In genomic region chr20:59123011-59123676, GRCh38 we compare ENCODE assay signal across 10 cellular contexts. TPM values are rescaled to one million over a fixed set of nuclear protein-coding genes. Genes with fewer than 3 reads are reported as not detected.
DNase-seq lines count a peak whose midpoint lies in the region; ATAC-seq and TF ChIP-seq lines count a peak whose summit lies in the region.
"Had no signal": no experiment of that assay in that cellular context is flagged by ENCODE, and none has a peak within 500 bp of the region (broad histone marks: within the 10 kb centered on the region; RNA-seq: fewer than 3 reads in every experiment).

No MANE protein-coding gene starts in this region.

- DNase-seq in T-helper 22 cell (ENCODE audit: low read depth) (peak; percentile 32), neural progenitor cell (ENCODE audit: low spot score) (no peak), SJCRH30 (no peak), nucleus accumbens (lab: John Stamatoyannopoulos, UW) (no peak), NCI-H2227 treated with DMSO at 0.1 percent for 48 hours (lab: John Stamatoyannopoulos, UW) (no peak)
- peak; percentile 27 for DNase-seq in activated gamma-delta T cell treated with anti-CD3 and anti-CD28 coated beads, Interleukin-2, amount 50 U/mL, for 16 hours (ENCODE audit: low read depth)
- DNase-seq: KBM-7, NCI-H2171 had no signal

- no peak for ATAC-seq in GM19328 (IDR thresholded peaks at IDR 0.05; ENCODE audit: unreplicated experiment)

- peaks cover 0 to 53% (median 0%) of the 10 kb centered on the region in 11 experiments; a peak in 4 of 22 replicates for H3K27me3 ChIP-seq in BLaER1 treated with 17β-estradiol and CSF1 and Interleukin-3, amounts not matched to agents 10 nM and 100 nM
- H3K27me3 ChIP-seq in neural progenitor cell, result no peaks in the 10 kb centered on the region
- no peaks in the 10 kb centered on the region; the same call in 1 of the 2 replicates for H3K27me3 ChIP-seq in SJCRH30

- peak overlapping the region; percentile 65 to 97 (median 89) for H3K4me2 ChIP-seq in BLaER1 treated with 17β-estradiol and CSF1 and Interleukin-3, amounts not matched to agents 10 nM and 100 nM
- no peak overlapping the region for H3K4me2 ChIP-seq in neural progenitor cell

- H3K4me1 Mint-ChIP-seq in neural progenitor cell, result peaks cover 65% of the 10 kb centered on the region

- no peak overlapping the region for H2AFZ ChIP-seq in neural progenitor cell (replicated peaks)

- H3K27me3 Mint-ChIP-seq in neural progenitor cell (ENCODE audit: insufficient read depth, low read depth), result peaks cover 9% of the 10 kb centered on the region

- peaks cover 32% of the 10 kb centered on the region for H3K9me3 Mint-ChIP-seq in neural progenitor cell

- H3K36me3 ChIP-seq in BLaER1 treated with 17β-estradiol and CSF1 and Interleukin-3, amounts not matched to agents 10 nM and 100 nM, result no peaks in the 10 kb centered on the region
- H3K36me3 ChIP-seq in neural progenitor cell (no peaks in the 10 kb centered on the region), SJCRH30 (no peaks in the 10 kb centered on the region)

- peak overlapping the region in 9 of 11 experiments; percentile 31 to 87 (median 74); a peak in 18 of 22 replicates for H3K9ac ChIP-seq in BLaER1 treated with 17β-estradiol and CSF1 and Interleukin-3, amounts not matched to agents 10 nM and 100 nM
- no peak overlapping the region for H3K9ac ChIP-seq in neural progenitor cell

- H3K4me3 Mint-ChIP-seq in neural progenitor cell, result peak overlapping the region; percentile 44

- H3K4me1 ChIP-seq in BLaER1 treated with 17β-estradiol and CSF1 and Interleukin-3, amounts not matched to agents 10 nM and 100 nM, result peaks cover 57 to 100% (median 100%) of the 10 kb centered on the region in 10 experiments
- peaks cover 18% of the 10 kb centered on the region for H3K4me1 ChIP-seq in neural progenitor cell
- H3K4me1 ChIP-seq in SJCRH30, result no peaks in the 10 kb centered on the region; the same call in 1 of the 2 replicates

- H3K79me2 ChIP-seq in neural progenitor cell (ENCODE audit: low read depth), result no peaks in the 10 kb centered on the region

- peak overlapping the region; percentile 83 for H3K27ac Mint-ChIP-seq in neural progenitor cell

- TF ChIP-seq CTCF in neural progenitor cell (IDR thresholded peaks at IDR 0.05), result no peak

- H3K36me3 Mint-ChIP-seq in neural progenitor cell, result peaks cover 9% of the 10 kb centered on the region

- peaks cover 16% of the 10 kb centered on the region for H3F3A ChIP-seq in neural progenitor cell (ENCODE audit: low read depth)

- H3K9me3 ChIP-seq in BLaER1 treated with 17β-estradiol and CSF1 and Interleukin-3, amounts not matched to agents 10 nM and 100 nM (replicated peaks in 1 of 11), result peaks cover 0 to 7% (median 4%) of the 10 kb centered on the region in 11 experiments; a peak in 10 of 22 replicates
- H3K9me3 ChIP-seq in neural progenitor cell (ENCODE audit: low read depth) (peaks cover 5% of the 10 kb centered on the region), SJCRH30 (replicated peaks) (peaks cover 9% of the 10 kb centered on the region)

- no peaks in the 10 kb centered on the region for H4K20me1 ChIP-seq in BLaER1 treated with 17β-estradiol and CSF1 and Interleukin-3, amounts not matched to agents 10 nM and 100 nM
- H4K20me1 ChIP-seq in neural progenitor cell (ENCODE audit: low read depth), result no peaks in the 10 kb centered on the region

- H3K27ac ChIP-seq in BLaER1 treated with 17β-estradiol and CSF1 and Interleukin-3, amounts not matched to agents 10 nM and 100 nM, result peak overlapping the region in 10 of 11 experiments; percentile 24 to 96 (median 86); a peak in 19 of 22 replicates
- H3K27ac ChIP-seq in neural progenitor cell (no peak overlapping the region), SJCRH30 (no peak overlapping the region)

- H3K4me3 ChIP-seq in BLaER1 treated with 17β-estradiol and CSF1 and Interleukin-3, amounts not matched to agents 10 nM and 100 nM, result peak overlapping the region in 9 of 10 experiments; percentile 11 to 62 (median 54); a peak in 15 of 20 replicates
- H3K4me3 ChIP-seq in neural progenitor cell (no peak overlapping the region), SJCRH30 (no peak overlapping the region)

RNA-seq across cellular contexts. Expression of gene ZNF831, which starts 40.5 kb away (rescaled TPM):
- total RNA-seq in neural progenitor cell (ENCODE audit: low replicate concordance), result not detected in 2 replicates
- total RNA-seq in SJCRH30 (2014; rRNA removed; shearing (Covaris generic)), result 0.58 and 0.59 TPM in 2 replicates

Comparison
In these comparisons a context has a peak if more than half of its experiments do, and no peak if none do; other contexts are left out.
1. H3K27ac ChIP-seq: peak in BLaER1 treated with 17β-estradiol and CSF1 and Interleukin-3, amounts not matched to agents 10 nM and 100 nM (10 of 11); none in neural progenitor cell (single experiment) and SJCRH30 (single experiment).
2. H3K4me3 ChIP-seq: peak in BLaER1 treated with 17β-estradiol and CSF1 and Interleukin-3, amounts not matched to agents 10 nM and 100 nM (9 of 10); none in neural progenitor cell (single experiment) and SJCRH30 (single experiment).
3. DNase-seq: peak in T-helper 22 cell (single experiment) and activated gamma-delta T cell treated with anti-CD3 and anti-CD28 coated beads, Interleukin-2, amount 50 U/mL, for 16 hours (single experiment); none in neural progenitor cell (single experiment), SJCRH30 (0 of 2), nucleus accumbens (0 of 56) and NCI-H2227 treated with DMSO at 0.1 percent for 48 hours (single experiment).